In the genomic region with DNA sequence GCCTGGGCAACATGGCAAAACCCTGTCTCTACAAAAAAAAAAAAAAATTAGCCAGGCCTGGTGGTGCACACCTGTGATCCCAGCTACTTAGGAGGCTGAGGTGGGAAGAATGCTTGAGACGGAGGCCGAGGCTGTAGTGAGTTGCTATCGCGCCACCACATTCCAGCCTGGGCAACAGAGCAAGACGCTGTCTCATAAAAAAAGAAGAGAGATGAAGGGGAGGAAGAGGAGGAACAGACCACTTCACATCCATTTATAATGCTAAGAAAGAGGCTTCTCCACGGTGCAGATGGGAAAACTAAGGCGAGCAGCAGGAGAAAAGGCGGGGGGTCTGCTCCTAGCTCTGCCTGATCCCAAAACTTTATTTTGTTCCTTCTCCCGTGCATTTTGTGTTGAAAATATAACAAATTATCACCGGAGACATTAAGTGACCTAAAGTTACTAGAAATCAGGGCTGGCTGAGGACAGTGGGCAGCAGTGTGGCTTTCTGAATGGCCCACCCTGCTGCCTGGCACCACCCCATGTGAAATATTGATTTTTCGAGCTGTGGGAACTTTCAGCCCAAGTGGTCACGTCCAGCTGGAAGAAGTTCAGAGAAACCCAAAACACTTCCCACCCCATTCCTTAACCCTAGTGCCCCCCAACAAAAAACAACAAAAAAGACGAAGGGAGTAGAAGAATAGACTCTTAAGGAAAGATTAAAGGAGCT, we compare ENCODE assay signal across 9 cellular contexts. TPM values are rescaled to one million over a fixed set of nuclear protein-coding genes. Genes with fewer than 3 reads are reported as not detected.
DNase-seq lines count a peak whose midpoint lies in the region; ATAC-seq and TF ChIP-seq lines count a peak whose summit lies in the region.
"Had no signal": no experiment of that assay in that cellular context is flagged by ENCODE, and none has a peak within 500 bp of the region (broad histone marks: within the 10 kb centered on the region; RNA-seq: fewer than 3 reads in every experiment).

No MANE protein-coding gene starts in this region.

- CTCF ChIA-PET in WTC11 (lab: Charles Lee): interaction anchor here (1.5 to 1.7 kb wide), 2 partner anchors 8 to 108 kb away, joined by 5 read pairs; no protein-coding TSS in a partner anchor

- H3K27ac ChIP-seq in skin epidermis: peak overlapping the region in 17 of 21 experiments; percentile 24 to 98 (median 72)

- peak overlapping the region; percentile 86 for H3K27ac Mint-ChIP-seq in WTC11

- peak overlapping the region; percentile 43 for H3K4me3 ChIP-seq in GM12865 (ENCODE audit: low read depth, low read length)
- H3K4me3 ChIP-seq in skin epidermis: no peak overlapping the region

- no peak overlapping the region for H3K4me3 Mint-ChIP-seq in WTC11

- TF ChIP-seq CTCF in GM12865 (IDR thresholded peaks at IDR 0.05; ENCODE audit: insufficient read depth, low read depth, low read length, missing control alignments): no peak
- TF ChIP-seq CTCF in WTC11 (IDR thresholded peaks at IDR 0.05): no peak

- DNase-seq in GM12865 (ENCODE audit: low read depth) (no peak), WTC11 (ENCODE audit: low spot score) (no peak), hepatic stellate cell (ENCODE audit: low spot score) (peak; percentile 4), MV-4-11 (lab: John Stamatoyannopoulos, UW) (no peak), HuH-7.5 (ENCODE audit: low spot score) (no peak), cerebellar nuclear complex (lab: John Stamatoyannopoulos, UW) (no peak)
- DNase-seq: NCI-H345 had no signal

- peaks cover 17% of the 10 kb centered on the region for H3K36me3 Mint-ChIP-seq in WTC11

- H3K27me3 Mint-ChIP-seq in WTC11 (ENCODE audit: low read depth): no peaks in the 10 kb centered on the region

- POLR2A ChIA-PET in WTC11 (lab: Charles Lee): interaction anchor here (1.2 to 4.0 kb wide), 4 partner anchors 8 to 43 kb away, joined by 3 to 26 read pairs (median 9); a partner anchor contains a TSS

- no peak for ATAC-seq in WTC11
- no peak for ATAC-seq in GM18873 (IDR thresholded peaks at IDR 0.05; ENCODE audit: low FRiP score, unreplicated experiment)

- no peaks in the 10 kb centered on the region for H3K9me3 Mint-ChIP-seq in WTC11

- H3K4me1 Mint-ChIP-seq in WTC11: peaks cover 69% of the 10 kb centered on the region

TF ChIP-seq in WTC11, 78 proteins besides CTCF, POLR2A, EP300 and RAD21:
- peak; percentile 42; the same call in 1 of the 2 replicates for TF ChIP-seq ZNF121 (CRISPR knock-in tag; IDR thresholded peaks at IDR 0.05)
- TF ChIP-seq MYBL2 (CRISPR knock-in tag; IDR thresholded peaks at IDR 0.05): no peak

RNA-seq across cellular contexts. Expression of a gene that starts 9.5 kb away (rescaled TPM):
- 272 to 288 TPM (median 277 TPM) in 3 replicates for total RNA-seq in WTC11 (2021)
